Comparison of ENCODE assay signal across 19 cellular contexts in the genomic region with DNA sequence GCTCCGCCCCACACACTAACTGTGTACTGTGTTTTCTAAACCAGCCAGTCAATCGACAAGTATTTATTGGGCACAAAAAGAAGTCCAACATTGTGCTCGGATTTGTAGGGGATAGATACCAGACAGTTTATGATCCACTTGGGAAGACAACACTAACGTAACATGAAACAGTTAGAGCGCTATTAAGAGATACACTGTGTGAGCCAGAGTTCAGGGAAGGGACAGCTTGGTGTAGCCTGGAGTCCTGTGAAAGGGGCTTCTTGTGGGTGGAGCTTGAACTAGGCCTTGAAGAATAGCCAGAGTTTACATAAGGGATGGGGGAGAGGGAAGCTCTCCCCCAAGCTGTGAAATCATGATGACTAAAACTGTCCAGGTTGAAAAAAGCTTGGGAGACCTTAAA.
"Had no signal": no experiment of that assay in that cellular context is flagged by ENCODE, and none has a peak within 500 bp of the region (broad histone marks: within the 10 kb centered on the region; RNA-seq: fewer than 3 reads in every experiment).

No MANE protein-coding gene starts in this region.

- H3K9me3 ChIP-seq: gastrocnemius medialis, heart right ventricle, right atrium auricular region, suprapubic skin, upper lobe of left lung had no signal

- H3K27ac ChIP-seq: gastrocnemius medialis, heart right ventricle, right atrium auricular region, suprapubic skin, upper lobe of left lung had no signal

- H3K4me1 ChIP-seq: gastrocnemius medialis, heart right ventricle, right atrium auricular region, suprapubic skin, upper lobe of left lung had no signal

- H3K27ac Mint-ChIP-seq: activated naive CD4-positive, alpha-beta T cell treated with anti-CD3 and anti-CD28 coated beads for 36 hours; activated naive CD8-positive, alpha-beta T cell treated with anti-CD3 and anti-CD28 coated beads, Interleukin-2, amount 50 U/mL, for 24 hours; activated T-helper 17 cell treated with anti-CD3 and anti-CD28 coated beads, Interleukin-2, amount 50 U/mL, for 72 hours; nephron progenitor cell; progenitor cell of endocrine pancreas; stimulated activated naive CD8-positive, alpha-beta T cell treated with anti-CD3 and anti-CD28 coated beads, Interleukin-15, Interleukin-2, amounts not matched to agents 100 ng/mL and 50 ng/mL, for 24 hours; T-helper 2 cell treated with Interferon-gamma antibody and Interleukin-4, amounts not matched to agents 5 μg/mL and 100 μg/mL, for 36 hours had no signal

- H3K27me3 Mint-ChIP-seq: activated naive CD8-positive, alpha-beta T cell treated with anti-CD3 and anti-CD28 coated beads, Interleukin-2, amount 50 U/mL, for 24 hours; activated T-helper 17 cell treated with anti-CD3 and anti-CD28 coated beads, Interleukin-2, amount 50 U/mL, for 72 hours; stimulated activated naive CD8-positive, alpha-beta T cell treated with anti-CD3 and anti-CD28 coated beads, Interleukin-15, Interleukin-2, amounts not matched to agents 100 ng/mL and 50 ng/mL, for 24 hours had no signal

- DNase-seq: activated CD4-positive, alpha-beta T cell treated with anti-CD3 and anti-CD28 coated beads, Interleukin-2, amount 50 U/mL, for 1 hour; activated naive CD4-positive, alpha-beta T cell treated with anti-CD3 and anti-CD28 coated beads for 36 hours; activated naive CD8-positive, alpha-beta T cell treated with anti-CD3 and anti-CD28 coated beads, Interleukin-2, amount 50 U/mL, for 24 hours; activated T-cell treated with anti-CD3 and anti-CD28 coated beads for 4 hours; aorta; gastrocnemius medialis; heart right ventricle; kidney; left ventricle myocardium superior; mesenchymal stem cell; nephron progenitor cell; small intestine; upper lobe of left lung had no signal

- H3K36me3 ChIP-seq: gastrocnemius medialis, heart right ventricle, right atrium auricular region, suprapubic skin, upper lobe of left lung had no signal

- H3K4me3 Mint-ChIP-seq: activated naive CD4-positive, alpha-beta T cell treated with anti-CD3 and anti-CD28 coated beads for 36 hours; activated naive CD8-positive, alpha-beta T cell treated with anti-CD3 and anti-CD28 coated beads, Interleukin-2, amount 50 U/mL, for 24 hours; activated T-helper 17 cell treated with anti-CD3 and anti-CD28 coated beads, Interleukin-2, amount 50 U/mL, for 72 hours; nephron progenitor cell; stimulated activated naive CD8-positive, alpha-beta T cell treated with anti-CD3 and anti-CD28 coated beads, Interleukin-15, Interleukin-2, amounts not matched to agents 100 ng/mL and 50 ng/mL, for 24 hours; T-helper 2 cell treated with Interferon-gamma antibody and Interleukin-4, amounts not matched to agents 5 μg/mL and 100 μg/mL, for 36 hours had no signal

- H3K27me3 ChIP-seq: gastrocnemius medialis, heart right ventricle, right atrium auricular region, suprapubic skin, upper lobe of left lung had no signal

- H3K9me3 Mint-ChIP-seq: activated naive CD4-positive, alpha-beta T cell treated with anti-CD3 and anti-CD28 coated beads for 36 hours; activated naive CD8-positive, alpha-beta T cell treated with anti-CD3 and anti-CD28 coated beads, Interleukin-2, amount 50 U/mL, for 24 hours; nephron progenitor cell; stimulated activated naive CD8-positive, alpha-beta T cell treated with anti-CD3 and anti-CD28 coated beads, Interleukin-15, Interleukin-2, amounts not matched to agents 100 ng/mL and 50 ng/mL, for 24 hours; T-helper 2 cell treated with Interferon-gamma antibody and Interleukin-4, amounts not matched to agents 5 μg/mL and 100 μg/mL, for 36 hours had no signal

- H3K4me1 Mint-ChIP-seq: activated naive CD8-positive, alpha-beta T cell treated with anti-CD3 and anti-CD28 coated beads, Interleukin-2, amount 50 U/mL, for 24 hours; activated T-helper 17 cell treated with anti-CD3 and anti-CD28 coated beads, Interleukin-2, amount 50 U/mL, for 72 hours had no signal

- ATAC-seq: activated naive CD8-positive, alpha-beta T cell treated with anti-CD3 and anti-CD28 coated beads, Interleukin-2, amount 50 U/mL, for 24 hours; activated T-helper 17 cell treated with anti-CD3 and anti-CD28 coated beads, Interleukin-2, amount 50 U/mL, for 72 hours; gastrocnemius medialis; heart right ventricle; left ventricle myocardium superior had no signal

- H3K4me3 ChIP-seq: gastrocnemius medialis, heart right ventricle, right atrium auricular region, suprapubic skin, upper lobe of left lung had no signal
